ENCODE assay signal across 31 cellular contexts in genomic region chr5:181131514-181131913, GRCh38. TPM values are rescaled to one million over a fixed set of nuclear protein-coding genes. Genes with fewer than 3 reads are reported as not detected.
"Had no signal": no experiment of that assay in that cellular context is flagged by ENCODE, and none has a peak within 500 bp of the region (broad histone marks: within the 10 kb centered on the region; RNA-seq: fewer than 3 reads in every experiment).

No MANE protein-coding gene starts in this region.

- H3K4me1 ChIP-seq: gastrocnemius medialis, neural progenitor cell, prostate gland, right atrium auricular region, testis, tibial artery had no signal

- DNase-seq: effector CD8-positive, alpha-beta T cell; endodermal cell; foreskin fibroblast; gastrocnemius medialis; head of caudate nucleus; mucosa of descending colon; naive B cell; nucleus accumbens; stimulated activated CD4-positive, alpha-beta T cell treated with anti-CD3 and anti-CD28 coated beads, Interleukin-4, amount 100 ng/mL, for 4 hours; stimulated activated naive CD8-positive, alpha-beta T cell treated with anti-CD3 and anti-CD28 coated beads, Interleukin-15, Interleukin-2, amounts not matched to agents 100 U/mL and 50 U/mL, for 24 hours; substantia nigra; testis; upper lobe of left lung had no signal

- H3K9me3 ChIP-seq: gastrocnemius medialis, mucosa of descending colon, prostate gland, testis, upper lobe of left lung had no signal

- H3K4me1 Mint-ChIP-seq: endodermal cell, mesothelial cell of epicardium, neural progenitor cell had no signal

- H3K27ac ChIP-seq: epithelial cell of prostate, gastrocnemius medialis, neural progenitor cell, prostate gland, right atrium auricular region, testis, tibial artery, upper lobe of left lung had no signal

- H3K27me3 ChIP-seq: right atrium auricular region, testis, upper lobe of left lung had no signal

- H3K4me2 ChIP-seq: neural progenitor cell had no signal

- H3K27ac Mint-ChIP-seq: endodermal cell; memory B cell; mesothelial cell of epicardium; naive B cell; natural killer cell treated with Interleukin-12 subunit alpha and Interleukin-12 subunit beta and Interleukin-15 and Interleukin-18, amount 100 ng/mL, for 72 hours; neural progenitor cell; stimulated activated memory B cell treated with anti-CD40 and anti-IgM and Interleukin-4, amounts not matched to agents 10 μg/mL and 1 μg/mL and 100 μg/mL, for 72 hours had no signal

- H3K36me3 ChIP-seq: gastrocnemius medialis, neural progenitor cell, prostate gland, right atrium auricular region, tibial artery, upper lobe of left lung had no signal

- H3K4me3 ChIP-seq: gastrocnemius medialis, lung, mucosa of descending colon, neural progenitor cell, prostate gland, right atrium auricular region, testis, tibial artery, upper lobe of left lung had no signal

- ATAC-seq: esophagus mucosa; gastrocnemius medialis; mucosa of descending colon; natural killer cell treated with Interleukin-12 subunit alpha and Interleukin-12 subunit beta and Interleukin-15 and Interleukin-18, amount 100 ng/mL, for 72 hours; sciatic nerve; stimulated activated memory B cell treated with anti-CD40 and anti-IgM and Interleukin-4, amounts not matched to agents 10 μg/mL and 1 μg/mL and 100 μg/mL, for 72 hours; stimulated activated naive CD8-positive, alpha-beta T cell treated with anti-CD3 and anti-CD28 coated beads, Interleukin-15, Interleukin-2, amounts not matched to agents 100 U/mL and 50 U/mL, for 24 hours had no signal

- H3K9ac ChIP-seq: neural progenitor cell had no signal

- H3K9me3 Mint-ChIP-seq: mesothelial cell of epicardium; natural killer cell treated with Interleukin-12 subunit alpha and Interleukin-12 subunit beta and Interleukin-15 and Interleukin-18, amount 100 ng/mL, for 72 hours had no signal

- FAIRE-seq: keratinocyte, urothelium cell line had no signal

- H3K36me3 Mint-ChIP-seq: mesothelial cell of epicardium; neural progenitor cell; stimulated activated memory B cell treated with anti-CD40 and anti-IgM and Interleukin-4, amounts not matched to agents 10 μg/mL and 1 μg/mL and 100 μg/mL, for 72 hours had no signal

- H2AFZ ChIP-seq: neural progenitor cell had no signal

- H3K4me3 Mint-ChIP-seq: endodermal cell; memory B cell; mesothelial cell of epicardium; naive B cell; natural killer cell treated with Interleukin-12 subunit alpha and Interleukin-12 subunit beta and Interleukin-15 and Interleukin-18, amount 100 ng/mL, for 72 hours; neural progenitor cell; stimulated activated memory B cell treated with anti-CD40 and anti-IgM and Interleukin-4, amounts not matched to agents 10 μg/mL and 1 μg/mL and 100 μg/mL, for 72 hours had no signal

RNA-seq across cellular contexts. Expression of gene OR2V1, which starts 0.5 kb away (rescaled TPM):
- total RNA-seq: endodermal cell; esophagus mucosa; gastrocnemius medialis; glomerular endothelial cell; liver; lung; mesothelial cell of epicardium; mucosa of descending colon; natural killer cell treated with Interleukin-12 subunit alpha and Interleukin-12 subunit beta and Interleukin-15 and Interleukin-18, amount 100 ng/mL, for 72 hours; osteocyte; prostate gland; right atrium auricular region; sciatic nerve; skeletal muscle tissue; testis; upper lobe of left lung had no signal
- polyA plus RNA-seq: keratinocyte, liver, lung had no signal

RNA-seq across cellular contexts. Expression of gene OR2V2, which starts 15.9 kb away (rescaled TPM):
- total RNA-seq: endodermal cell; esophagus mucosa; gastrocnemius medialis; glomerular endothelial cell; liver; lung; mesothelial cell of epicardium; mucosa of descending colon; natural killer cell treated with Interleukin-12 subunit alpha and Interleukin-12 subunit beta and Interleukin-15 and Interleukin-18, amount 100 ng/mL, for 72 hours; osteocyte; prostate gland; right atrium auricular region; sciatic nerve; skeletal muscle tissue; testis had no signal
- polyA plus RNA-seq: keratinocyte, liver, lung had no signal
